Comparison of ENCODE assay signal across 20 cellular contexts in the genomic region with DNA sequence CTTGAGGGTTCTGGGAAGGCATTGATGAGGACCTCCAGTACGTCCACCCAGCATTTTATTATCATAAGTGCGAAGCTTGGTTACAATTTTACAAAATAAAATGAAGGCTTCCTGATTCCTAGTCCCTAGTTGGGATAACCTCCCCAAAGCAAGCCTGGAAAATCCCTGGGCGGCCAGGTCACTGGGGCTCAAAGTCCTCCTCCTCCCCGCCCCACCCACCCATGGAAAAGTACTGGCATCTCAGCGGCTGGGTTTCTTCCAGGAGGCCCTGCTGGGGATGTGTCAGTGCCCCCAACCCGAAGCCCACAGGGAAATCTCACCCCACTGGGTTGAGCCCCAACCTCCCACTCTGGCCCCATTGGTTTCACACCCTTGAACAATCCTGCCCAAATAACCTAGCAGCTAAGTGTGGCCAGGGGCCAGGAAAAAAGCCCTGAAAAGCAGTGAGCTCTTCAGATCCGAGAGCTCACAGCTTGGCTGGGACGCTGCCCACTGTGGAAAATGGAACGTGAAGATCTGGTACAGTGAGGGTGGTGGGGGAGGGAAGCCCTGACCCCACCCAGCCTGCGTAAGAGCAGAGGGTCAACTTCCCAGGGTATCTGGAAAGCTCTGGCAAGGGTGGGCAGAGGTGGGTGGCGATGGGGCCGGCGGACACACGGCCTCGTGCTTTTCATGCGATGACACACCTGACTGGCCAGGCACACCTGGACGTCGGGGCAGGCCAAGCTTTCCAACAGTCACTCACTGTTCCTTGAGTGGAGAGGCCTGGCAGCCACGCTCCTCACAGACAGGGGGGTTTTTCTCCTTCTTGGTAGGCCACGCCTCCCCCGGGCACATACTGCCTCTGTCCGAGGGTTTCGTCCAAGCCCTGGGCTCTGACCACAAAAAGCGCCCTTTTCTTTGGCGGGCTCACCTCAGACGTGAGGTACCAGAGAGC.
DNase-seq lines count a peak whose midpoint lies in the region; ATAC-seq, FAIRE-seq and TF ChIP-seq lines count a peak whose summit lies in the region.
"Had no signal": no experiment of that assay in that cellular context is flagged by ENCODE, and none has a peak within 500 bp of the region (broad histone marks: within the 10 kb centered on the region; RNA-seq: fewer than 3 reads in every experiment).

No MANE protein-coding gene starts in this region.

- peaks cover 5% of the 10 kb centered on the region for H4K20me1 ChIP-seq in osteoblast (ENCODE audit: insufficient read depth, low read length)

- intact Hi-C loops in kidney (cut with DNase I), result no loop called here

- TF ChIP-seq CTCF in A549 (IDR thresholded peaks at IDR 0.05) (no peak), kidney (IDR thresholded peaks at IDR 0.05; ENCODE audit: borderline replicate concordance, extremely low read depth, insufficient read depth) (no peak), osteoblast (IDR thresholded peaks at IDR 0.05; ENCODE audit: extremely low read depth, low read depth, low read length) (no peak)

- FAIRE-seq in A549 (lab: Jason Lieb, UNC) (no peak), kidney (lab: Jason Lieb, UNC) (no peak)
- FAIRE-seq: D721Med had no signal

- H3K36me3 ChIP-seq in kidney (ENCODE audit: control insufficient read depth in 1 of 2, insufficient read depth in 2 of 2, low read length in 2 of 2) (no peaks in the 10 kb centered on the region), osteoblast (ENCODE audit: insufficient read depth, low read length) (no peaks in the 10 kb centered on the region)
- H3K36me3 ChIP-seq: heart left ventricle, neural progenitor cell, tibial nerve had no signal

- H3K4me1 ChIP-seq in A549 (peaks cover 79% of the 10 kb centered on the region), kidney (ENCODE audit: control insufficient read depth in 1 of 2, insufficient read depth in 1 of 2, low read depth in 1 of 2, low read length in 2 of 2) (no peaks in the 10 kb centered on the region), osteoblast (ENCODE audit: insufficient read depth, low read length) (peaks cover 4% of the 10 kb centered on the region)
- H3K4me1 ChIP-seq: heart left ventricle, neural progenitor cell, tibial nerve had no signal

- ATAC-seq in A549 (peak; percentile 17 to 18; a peak in 5 of 6 replicates), GM18511 (IDR thresholded peaks at IDR 0.05; ENCODE audit: unreplicated experiment) (no peak), HG02852 (IDR thresholded peaks at IDR 0.05; ENCODE audit: unreplicated experiment) (no peak)
- ATAC-seq: activated CD8-positive, alpha-beta T cell treated with anti-CD3 and anti-CD28 coated beads for 36 hours; heart left ventricle; PC-3; stimulated activated naive B cell treated with anti-CD40 and anti-IgM and Interleukin-4, amounts not matched to agents 10 μg/mL and 1 μg/mL and 100 μg/mL, for 72 hours had no signal

- peak in 1 of 2 experiments; percentile 12; a peak in 1 of 5 replicates for TF ChIP-seq RAD21 in A549 (conservative IDR thresholded peaks at IDR 0.05 in 1 of 2, IDR thresholded peaks at IDR 0.05 in 1 of 2)

- no peaks in the 10 kb centered on the region for H3K27me3 ChIP-seq in osteoblast (ENCODE audit: insufficient read depth, low read length)
- H3K27me3 ChIP-seq: neural progenitor cell, tibial nerve had no signal

- no peak for TF ChIP-seq POLR2A in A549 (IDR thresholded peaks at IDR 0.05; ENCODE audit: low read length)

- DNase-seq in A549 (ENCODE audit: low read depth in 1 of 2, low spot score in 1 of 2) (peak; percentile 76 to 80), kidney (peak; percentile 80), osteoblast (ENCODE audit: insufficient read length, low spot score, missing footprints) (peak; percentile 42), DMS53 treated with DMSO at 0.1 percent for 48 hours (lab: John Stamatoyannopoulos, UW; ENCODE audit: unreplicated experiment) (no peak)
- DNase-seq in activated CD4-positive, alpha-beta T cell treated with anti-CD3 and anti-CD28 coated beads for 1 hour, result no peak
- DNase-seq: 8988T; activated CD4-positive, CD25-positive, alpha-beta regulatory T cell; activated CD8-positive, alpha-beta T cell treated with anti-CD3 and anti-CD28 coated beads for 36 hours; activated naive CD4-positive, alpha-beta T cell treated with anti-CD3 and anti-CD28 coated beads, Interleukin-2, amount 50 U/mL, for 16 hours; activated T-cell treated with anti-CD3 and anti-CD28 coated beads, Interleukin-2, amount 50 U/mL, for 1 hour; heart left ventricle; NCI-H146; PC-3; stimulated activated naive B cell treated with anti-CD40 and anti-IgM and Interleukin-4, amounts not matched to agents 10 μg/mL and 1 μg/mL and 100 μg/mL, for 72 hours had no signal

- 0 out of 5 replicates have a peak, but pooled peaks of 1 of the 2 experiments have one; percentile 14 for TF ChIP-seq EP300 in A549 (IDR thresholded peaks at IDR 0.05)

- H3K4me3 ChIP-seq in A549 (peak overlapping the region; percentile 10; the same call in 2 of the 3 replicates), kidney (ENCODE audit: low read length in 2 of 2) (no peak overlapping the region), osteoblast (ENCODE audit: insufficient read depth, low read length) (no peak overlapping the region)
- H3K4me3 ChIP-seq: heart left ventricle, neural progenitor cell, tibial nerve had no signal

- WGBS in A549 (ENCODE audit: missing lambda C conversion rate), result 63% methylated on average over 24 of the region's 26 CpGs

- H3K4me2 ChIP-seq in A549 (peak overlapping the region; percentile 81), osteoblast (ENCODE audit: insufficient read depth, low read length) (no peak overlapping the region)
- H3K4me2 ChIP-seq: neural progenitor cell had no signal

- no peak overlapping the region for H2AFZ ChIP-seq in osteoblast (ENCODE audit: low read length)
- H2AFZ ChIP-seq: neural progenitor cell had no signal

- POLR2A ChIA-PET in A549 (lab: Yijun Ruan, JAX), result interaction anchor here (0.5 to 1.6 kb wide), 2 partner anchors 317 to 324 kb away, joined by 3 to 4 read pairs; a partner anchor contains a TSS

- H3K27ac ChIP-seq in A549 (peak overlapping the region; percentile 85 to 90), angular gyrus (ENCODE audit: low read depth, low read length) (peak overlapping the region; percentile 33), kidney (ENCODE audit: low read depth in 2 of 2, low read length in 2 of 2) (peak overlapping the region; percentile 41 to 44), osteoblast (ENCODE audit: low read depth, low read length) (no peak overlapping the region)
- H3K27ac ChIP-seq: heart left ventricle, neural progenitor cell had no signal

- no peak overlapping the region for H3K9ac ChIP-seq in kidney (ENCODE audit: low read length in 2 of 2)
- H3K9ac ChIP-seq: neural progenitor cell had no signal

- CTCF ChIA-PET in A549 (lab: Yijun Ruan, JAX), result interaction anchor here (1.0 to 1.9 kb wide), 8 partner anchors 9 to 94 kb away, joined by 3 to 7 read pairs (median 4); no protein-coding TSS in a partner anchor

- H3K79me2 ChIP-seq in osteoblast (ENCODE audit: insufficient read depth, low read length), result peaks cover 10% of the 10 kb centered on the region

- H3K9me3 ChIP-seq in A549, result no peaks in the 10 kb centered on the region
- no peaks in the 10 kb centered on the region for H3K9me3 ChIP-seq in kidney (ENCODE audit: control insufficient read depth in 1 of 2, low read length in 2 of 2)
- no peaks in the 10 kb centered on the region for H3K9me3 ChIP-seq in osteoblast (ENCODE audit: low read depth, low read length)
- H3K9me3 ChIP-seq: heart left ventricle, tibial nerve had no signal

TF ChIP-seq in A549, 52 proteins besides CTCF, POLR2A, EP300 and RAD21:
- TF ChIP-seq HEYL (CRISPR knock-in tag; IDR thresholded peaks at IDR 0.05) (0 out of 2 replicates have a peak, but pooled peaks have one; percentile 54), HOXB13 (CRISPR knock-in tag; IDR thresholded peaks at IDR 0.05; ENCODE audit: low read depth) (no peak), HOXB5 (CRISPR knock-in tag; IDR thresholded peaks at IDR 0.05) (peak; percentile 62; the same call in 1 of the 2 replicates), JUN (IDR thresholded peaks at IDR 0.05) (0 out of 5 replicates have a peak, but pooled peaks of 1 of the 2 experiments have one; percentile 34), EHF (CRISPR knock-in tag; IDR thresholded peaks at IDR 0.05) (peak; percentile 49), HDAC2 (IDR thresholded peaks at IDR 0.05) (no peak)
- TF ChIP-seq, protein P1, sequence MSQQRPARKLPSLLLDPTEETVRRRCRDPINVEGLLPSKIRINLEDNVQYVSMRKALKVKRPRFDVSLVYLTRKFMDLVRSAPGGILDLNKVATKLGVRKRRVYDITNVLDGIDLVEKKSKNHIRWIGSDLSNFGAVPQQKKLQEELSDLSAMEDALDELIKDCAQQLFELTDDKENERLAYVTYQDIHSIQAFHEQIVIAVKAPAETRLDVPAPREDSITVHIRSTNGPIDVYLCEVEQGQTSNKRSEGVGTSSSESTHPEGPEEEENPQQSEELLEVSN (IDR thresholded peaks at IDR 0.05; ENCODE audit: borderline replicate concordance, low read depth), result peak; percentile 18; the same call in 1 of the 2 replicates
- TF ChIP-seq, protein P2, sequence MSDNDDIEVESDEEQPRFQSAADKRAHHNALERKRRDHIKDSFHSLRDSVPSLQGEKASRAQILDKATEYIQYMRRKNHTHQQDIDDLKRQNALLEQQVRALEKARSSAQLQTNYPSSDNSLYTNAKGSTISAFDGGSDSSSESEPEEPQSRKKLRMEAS (IDR thresholded peaks at IDR 0.05), result peak; percentile 16; the same call in 1 of the 2 replicates

Comparison
In these comparisons a context has a peak if more than half of its experiments do, and no peak if none do; other contexts are left out.
1. ATAC-seq: peak in A549 (2 of 2); none in GM18511 (single experiment) and HG02852 (single experiment).
2. DNase-seq: peak in A549 (2 of 2), kidney (single experiment) and osteoblast (single experiment); none in activated CD4-positive, alpha-beta T cell treated with anti-CD3 and anti-CD28 coated beads for 1 hour (single experiment) and DMS53 treated with DMSO at 0.1 percent for 48 hours (single experiment).